17 cellular contexts compared by ENCODE assay signal in genomic region chr17:35856603-35857002, GRCh38. TPM values are rescaled to one million over a fixed set of nuclear protein-coding genes. Genes with fewer than 3 reads are reported as not detected.
"Had no signal": no experiment of that assay in that cellular context is flagged by ENCODE, and none has a peak within 500 bp of the region (broad histone marks: within the 10 kb centered on the region; RNA-seq: fewer than 3 reads in every experiment).

No MANE protein-coding gene starts in this region.

- H3K4me1 Mint-ChIP-seq: activated B cell treated with CpG ODN at 0.5 μM for 24 hours; naive B cell; stimulated activated naive B cell treated with anti-CD40 and anti-IgM and Interleukin-4, amounts not matched to agents 10 μg/mL and 1 μg/mL and 100 μg/mL, for 72 hours had no signal

- ATAC-seq: left colon; right cardiac atrium; stimulated activated naive B cell treated with anti-CD40 and anti-IgM and Interleukin-4, amounts not matched to agents 10 μg/mL and 1 μg/mL and 100 μg/mL, for 72 hours had no signal

- H3K4me3 ChIP-seq: ascending aorta, dorsolateral prefrontal cortex, esophagus muscularis mucosa, smooth muscle cell, suprapubic skin had no signal

- DNase-seq: activated B cell treated with CpG ODN at 0.5 μM for 24 hours; dorsolateral prefrontal cortex; left colon; naive B cell; occipital lobe; right cardiac atrium; SK-N-SH; stimulated activated naive B cell treated with anti-CD40 and anti-IgM and Interleukin-4, amounts not matched to agents 10 μg/mL and 1 μg/mL and 100 μg/mL, for 72 hours had no signal

- H3K9me3 Mint-ChIP-seq: activated B cell treated with CpG ODN at 0.5 μM for 24 hours; naive B cell; stimulated activated naive B cell treated with anti-CD40 and anti-IgM and Interleukin-4, amounts not matched to agents 10 μg/mL and 1 μg/mL and 100 μg/mL, for 72 hours; type B pancreatic cell had no signal

- H3K27me3 ChIP-seq: ascending aorta, dorsolateral prefrontal cortex, esophagus muscularis mucosa, suprapubic skin had no signal

- H3K9me3 ChIP-seq: ascending aorta, esophagus muscularis mucosa, SK-N-SH, suprapubic skin had no signal

- H3K4me3 Mint-ChIP-seq: activated B cell treated with CpG ODN at 0.5 μM for 24 hours; naive B cell; stimulated activated naive B cell treated with anti-CD40 and anti-IgM and Interleukin-4, amounts not matched to agents 10 μg/mL and 1 μg/mL and 100 μg/mL, for 72 hours; type B pancreatic cell had no signal

- H3K27me3 Mint-ChIP-seq: activated B cell treated with CpG ODN at 0.5 μM for 24 hours; naive B cell; progenitor cell of endocrine pancreas; stimulated activated naive B cell treated with anti-CD40 and anti-IgM and Interleukin-4, amounts not matched to agents 10 μg/mL and 1 μg/mL and 100 μg/mL, for 72 hours; type B pancreatic cell had no signal

- H3K27ac ChIP-seq: ascending aorta, dorsolateral prefrontal cortex, esophagus muscularis mucosa, suprapubic skin had no signal

- H3K4me1 ChIP-seq: ascending aorta, esophagus muscularis mucosa, suprapubic skin had no signal

- H3K27ac Mint-ChIP-seq: activated B cell treated with CpG ODN at 0.5 μM for 24 hours; progenitor cell of endocrine pancreas; stimulated activated naive B cell treated with anti-CD40 and anti-IgM and Interleukin-4, amounts not matched to agents 10 μg/mL and 1 μg/mL and 100 μg/mL, for 72 hours; type B pancreatic cell had no signal

RNA-seq across cellular contexts. Expression of gene HEATR9, which starts 12.1 kb away (rescaled TPM):
- total RNA-seq: activated B cell treated with CpG ODN at 0.5 μM for 24 hours, ascending aorta, bronchial epithelial cell, fibroblast of villous mesenchyme, left colon, lung microvascular endothelial cell, occipital lobe, progenitor cell of endocrine pancreas, right cardiac atrium, smooth muscle cell, suprapubic skin had no signal

RNA-seq across cellular contexts. Expression of gene CCL5, which starts 23.6 kb away (rescaled TPM):
- total RNA-seq: bronchial epithelial cell, fibroblast of villous mesenchyme, progenitor cell of endocrine pancreas had no signal
